ENCODE assay signal across 24 cellular contexts in the genomic region with DNA sequence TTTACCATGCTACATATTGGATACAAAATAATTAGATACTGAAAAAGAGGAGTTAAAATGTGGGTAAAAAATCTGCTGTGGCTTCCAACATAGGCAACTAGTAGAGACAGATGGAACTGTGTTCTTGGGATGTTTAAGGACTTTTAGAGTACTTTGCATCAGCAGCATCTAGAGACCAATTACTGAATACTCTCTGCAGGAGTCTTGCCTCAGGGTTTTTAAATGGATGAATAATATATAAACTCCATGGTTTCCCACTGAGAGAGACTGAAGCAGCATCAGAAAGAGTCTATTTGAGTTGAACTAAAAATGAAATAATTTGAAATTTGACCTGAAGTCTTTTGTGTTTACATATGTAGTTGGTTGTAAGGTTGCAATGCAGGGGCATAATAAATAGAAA.
"Had no signal": no experiment of that assay in that cellular context is flagged by ENCODE, and none has a peak within 500 bp of the region (broad histone marks: within the 10 kb centered on the region; RNA-seq: fewer than 3 reads in every experiment).

No MANE protein-coding gene starts in this region.

- H3K27ac ChIP-seq: breast epithelium, left lung, neural progenitor cell, parathyroid adenoma, right atrium auricular region, stomach, thyroid gland, upper lobe of left lung, vagina had no signal

- H3K4me3 ChIP-seq: breast epithelium, left lung, lung, neural progenitor cell, right atrium auricular region, smooth muscle cell, stomach, thyroid gland, upper lobe of left lung, vagina had no signal

- H3K36me3 ChIP-seq: breast epithelium, left lung, neural progenitor cell, right atrium auricular region, stomach, thyroid gland, upper lobe of left lung, vagina had no signal

- ATAC-seq: activated naive CD4-positive, alpha-beta T cell treated with anti-CD3 and anti-CD28 coated beads, Interleukin-2, amount 50 U/mL, for 72 hours; activated T-cell treated with anti-CD3 and anti-CD28 coated beads, Interleukin-2, amount 50 U/mL, for 72 hours; left lung; natural killer cell; stimulated activated naive B cell treated with anti-CD40 and anti-IgM and Interleukin-4, amounts not matched to agents 10 μg/mL and 1 μg/mL and 100 μg/mL, for 72 hours had no signal

- H3K27me3 ChIP-seq: breast epithelium, left lung, neural progenitor cell, right atrium auricular region, stomach, thyroid gland, upper lobe of left lung, vagina had no signal

- H3K9me3 ChIP-seq: breast epithelium, left lung, right atrium auricular region, stomach, thyroid gland, upper lobe of left lung, vagina had no signal

- H3K4me1 ChIP-seq: breast epithelium, left lung, neural progenitor cell, parathyroid adenoma, right atrium auricular region, stomach, upper lobe of left lung, vagina had no signal

- DNase-seq: activated B cell treated with CpG ODN at 0.5 μM for 24 hours; activated naive CD4-positive, alpha-beta T cell; activated T-cell treated with anti-CD3 and anti-CD28 coated beads for 4 hours; activated T-cell treated with anti-CD3 and anti-CD28 coated beads, Interleukin-2, amount 50 U/mL, for 72 hours; central memory CD4-positive, alpha-beta T cell; kidney glomerular epithelial cell; left lung; mesendoderm; natural killer cell; occipital lobe; stimulated activated CD4-positive, alpha-beta T cell treated with anti-CD3 and anti-CD28 coated beads, Interleukin-1b, Interleukin-23, amount 100 ng/mL, for 48 hours; stimulated activated CD4-positive, alpha-beta T cell treated with anti-CD3 and anti-CD28 coated beads, Interleukin-4, amount 100 ng/mL, for 4 hours; stimulated activated naive B cell treated with anti-CD40 and anti-IgM and Interleukin-4, amounts not matched to agents 10 μg/mL and 1 μg/mL and 100 μg/mL, for 72 hours; stomach; thyroid gland; upper lobe of left lung had no signal
